ENCODE assay signal across 7 cellular contexts in the genomic region with DNA sequence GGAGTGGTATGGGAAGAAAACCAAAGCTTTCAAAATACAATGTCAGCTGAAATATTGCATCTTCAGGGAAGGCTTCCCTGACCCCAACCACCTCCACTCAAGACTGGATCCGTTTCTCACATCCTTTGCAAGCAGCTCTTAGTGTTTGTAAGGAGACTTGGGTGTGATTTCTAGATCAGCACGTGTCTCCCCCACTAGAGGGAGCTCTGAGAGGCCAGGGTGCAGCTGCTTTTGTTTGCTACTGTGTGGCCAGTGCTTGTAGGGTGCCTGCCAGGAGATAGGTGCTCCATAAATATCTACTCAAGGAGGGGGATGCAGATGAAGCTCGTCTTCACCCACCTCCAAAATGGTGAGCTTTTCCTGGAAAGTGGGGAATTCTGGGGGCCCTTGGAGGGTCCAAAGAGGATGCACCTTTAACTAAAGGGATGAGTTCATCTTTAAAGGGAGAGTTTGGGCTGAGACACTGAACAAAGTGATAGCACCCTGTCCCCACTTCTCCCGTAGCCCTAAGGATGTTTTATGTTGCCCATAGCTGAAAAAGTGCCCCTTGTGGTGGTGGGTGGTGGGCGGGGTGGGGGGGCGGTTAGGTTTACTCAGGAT. TPM values are rescaled to one million over a fixed set of nuclear protein-coding genes. Genes with fewer than 3 reads are reported as not detected.
DNase-seq lines count a peak whose midpoint lies in the region; ATAC-seq and TF ChIP-seq lines count a peak whose summit lies in the region.

No MANE protein-coding gene starts in this region.

- H3K36me3 ChIP-seq in lower lobe of right lung, result no peaks in the 10 kb centered on the region

- no peaks in the 10 kb centered on the region for H3K27me3 ChIP-seq in lower lobe of right lung (ENCODE audit: low read depth)

- no peak overlapping the region for H3K27ac Mint-ChIP-seq in type B pancreatic cell

- H3K27me3 Mint-ChIP-seq in type B pancreatic cell, result peaks cover 48% of the 10 kb centered on the region

- H3K4me1 Mint-ChIP-seq in type B pancreatic cell (ENCODE audit: unreplicated experiment), result no peaks in the 10 kb centered on the region

- DNase-seq in DMS53 treated with DMSO at 0.1 percent for 48 hours (lab: John Stamatoyannopoulos, UW; ENCODE audit: unreplicated experiment), result peak; percentile 5
- peak; percentile 86 for DNase-seq in SK-MEL-5 (ENCODE audit: low read depth, low spot score)
- DNase-seq in cardiac fibroblast (ENCODE audit: low read depth in 2 of 2), result peak; percentile 59 to 61
- no peak for DNase-seq in lower lobe of right lung
- DNase-seq in type B pancreatic cell (ENCODE audit: extremely low spot score, unreplicated experiment), result no peak

- in situ Hi-C loops in SK-MEL-5 (cut with HindIII; ENCODE audit: low pct_unique_long_range_greater_than_20kb, low sequenced_read_pairs), result no loop called here

- no peaks in the 10 kb centered on the region for H3K9me3 Mint-ChIP-seq in type B pancreatic cell

- TF ChIP-seq CTCF in cardiac fibroblast (IDR thresholded peaks at IDR 0.05; ENCODE audit: low read depth, low read length) (peak; percentile 71), lower lobe of right lung (IDR thresholded peaks at IDR 0.05) (peak; percentile 68), type B pancreatic cell (conservative IDR thresholded peaks at IDR 0.05) (peak; percentile 64)

- no peaks in the 10 kb centered on the region for H3K4me1 ChIP-seq in lower lobe of right lung

- no peaks in the 10 kb centered on the region for H3K36me3 Mint-ChIP-seq in type B pancreatic cell

- intact Hi-C loops in lower lobe of right lung (cut with DNase I), result no loop called here

- no peak overlapping the region for H3K4me3 Mint-ChIP-seq in type B pancreatic cell

- ATAC-seq in HG03175 (IDR thresholded peaks at IDR 0.05; ENCODE audit: unreplicated experiment) (peak; percentile 42), lower lobe of right lung (peak; percentile 53 to 59), HG03521 (IDR thresholded peaks at IDR 0.05; ENCODE audit: unreplicated experiment) (no peak)

- no peak overlapping the region for H3K27ac ChIP-seq in lower lobe of right lung

- no peaks in the 10 kb centered on the region for H3K9me3 ChIP-seq in lower lobe of right lung

- H3K4me3 ChIP-seq in cardiac fibroblast (replicated peaks in 1 of 2; ENCODE audit: low read depth in 2 of 2, low read length in 2 of 2), result no peak overlapping the region
- H3K4me3 ChIP-seq in lower lobe of right lung, result no peak overlapping the region

RNA-seq across cellular contexts. Expression of a gene that starts 52.6 kb away (rescaled TPM):
- total RNA-seq in SK-MEL-5 (2014; rRNA removed; shearing (Covaris generic)), result 1.2 and 1.4 TPM in 2 replicates
- 3.8 TPM in 2 replicates for polyA plus RNA-seq in SK-MEL-5 (2015; cell fraction: cytosol; rRNA removed)
- polyA plus RNA-seq in SK-MEL-5 (2015; cell fraction: nucleus; rRNA removed), result 0.93 and 1.7 TPM in 2 replicates
- total RNA-seq in lower lobe of right lung (63.3 TPM), type B pancreatic cell (ENCODE audit: low replicate concordance) (104 and 114 TPM in 2 replicates)

Comparison
In these comparisons a context has a peak if more than half of its experiments do, and no peak if none do; other contexts are left out.
1. DNase-seq: peak in DMS53 treated with DMSO at 0.1 percent for 48 hours (single experiment), SK-MEL-5 (single experiment) and cardiac fibroblast (2 of 2); none in lower lobe of right lung (single experiment) and type B pancreatic cell (single experiment).
2. RNA of a gene that starts 52.6 kb away (total RNA-seq): 104 to 114 TPM in type B pancreatic cell and 63.3 TPM in lower lobe of right lung (single experiment); 1.2 to 1.4 TPM in SK-MEL-5; every median in the first group is over 10 times any median in the second.
3. Peak in every context shown above with its lines, with median percentiles within 50 percentile points of each other: CTCF ChIP-seq.